ENCODE assay signal across 17 cellular contexts in genomic region chr2:45919711-45920111, GRCh38.
A peak's percentile ranks its signal among the peaks of the same experiment; 100 is the strongest.
DNase-seq lines count a peak whose midpoint lies in the region; ATAC-seq, FAIRE-seq and TF ChIP-seq lines count a peak whose summit lies in the region.
"Had no signal": no experiment of that assay in that cellular context is flagged by ENCODE, and none has a peak within 500 bp of the region (broad histone marks: within the 10 kb centered on the region; RNA-seq: fewer than 3 reads in every experiment).

No MANE protein-coding gene starts in this region.

- H3K27me3 ChIP-seq in keratinocyte (ENCODE audit: control insufficient read depth, extremely low read depth, insufficient read depth, low read length) = no peaks in the 10 kb centered on the region
- H3K27me3 ChIP-seq: gastrocnemius medialis had no signal

- no peak for TF ChIP-seq CTCF in keratinocyte (optimal IDR thresholded peaks at IDR 0.05 in 1 of 3, IDR thresholded peaks at IDR 0.05 in 1 of 3, conservative IDR thresholded peaks at IDR 0.05 in 1 of 3; ENCODE audit: extremely low read depth in 1 of 3, insufficient read depth in 2 of 3, low read length in 3 of 3)

- peaks cover 4% of the 10 kb centered on the region for H3K9me1 ChIP-seq in keratinocyte (ENCODE audit: control insufficient read depth, extremely low read depth, insufficient read depth, low read length)

- peak overlapping the region; percentile 77 for H3K4me2 ChIP-seq in keratinocyte (ENCODE audit: control insufficient read depth, extremely low read depth, insufficient read depth, low read depth, low read length)

- H3K9me3 ChIP-seq in keratinocyte (ENCODE audit: control insufficient read depth, low read depth, low read length) = no peaks in the 10 kb centered on the region
- H3K9me3 ChIP-seq: gastrocnemius medialis, thoracic aorta had no signal

- H3K4me3 ChIP-seq in GM08714 (ENCODE audit: low read length) (peak overlapping the region; percentile 7; the same call in 1 of the 2 replicates), keratinocyte (ENCODE audit: control insufficient read depth in 2 of 3, extremely low read depth in 1 of 3, insufficient read depth in 2 of 3, low read depth in 1 of 3, low read length in 3 of 3) (peak overlapping the region in 1 of 3 experiments; percentile 43)
- H3K4me3 ChIP-seq: gastrocnemius medialis, thoracic aorta had no signal

- dilution Hi-C loops in keratinocyte (cut with MboI; ENCODE audit: extremely low pct_ligation_motif_present, low sequenced_read_pairs) = no loop called here

- no peaks in the 10 kb centered on the region for H3K79me2 ChIP-seq in keratinocyte (ENCODE audit: control insufficient read depth, insufficient read depth, low read length)

- H3K27ac ChIP-seq in keratinocyte (ENCODE audit: control insufficient read depth, insufficient read depth, low read length) = peak overlapping the region; percentile 22
- H3K27ac ChIP-seq: gastrocnemius medialis, thoracic aorta, WERI-Rb-1 had no signal

- no peaks in the 10 kb centered on the region for H4K20me1 ChIP-seq in keratinocyte (ENCODE audit: control insufficient read depth, extremely low read depth, insufficient read depth, low read length)

- intact Hi-C loops in posterior cingulate gyrus (cut with DNase I) = no loop called here

- in situ Hi-C loops in KBM-7 (cut with MboI; ENCODE audit: low pct_unique_long_range_greater_than_20kb, low sequenced_read_pairs) = no loop called here

- H2AFZ ChIP-seq in keratinocyte (ENCODE audit: control insufficient read depth, low read length) = peak overlapping the region; percentile 78

- no peak overlapping the region for H3K9ac ChIP-seq in keratinocyte (ENCODE audit: control insufficient read depth, extremely low read depth, insufficient read depth, low read length)

- no peaks in the 10 kb centered on the region for H3K36me3 ChIP-seq in keratinocyte (ENCODE audit: control insufficient read depth in 2 of 2, extremely low read depth in 1 of 2, insufficient read depth in 2 of 2, low read length in 2 of 2)
- H3K36me3 ChIP-seq: gastrocnemius medialis, thoracic aorta, WERI-Rb-1 had no signal

- ATAC-seq in GM19467 (IDR thresholded peaks at IDR 0.05; ENCODE audit: unreplicated experiment) (peak; percentile 41), GM18861 (IDR thresholded peaks at IDR 0.05; ENCODE audit: unreplicated experiment) (no peak)
- ATAC-seq: effector memory CD8-positive, alpha-beta T cell; PC-3 had no signal

- DNase-seq in KBM-7 (peak; percentile 56), keratinocyte (ENCODE audit: low read depth, low spot score) (no peak), glomerular visceral epithelial cell (ENCODE audit: extremely low spot score) (no peak), posterior cingulate gyrus (no peak), amygdala (lab: John Stamatoyannopoulos, UW) (no peak)
- DNase-seq: effector memory CD8-positive, alpha-beta T cell; gastrocnemius medialis; H9; immature natural killer cell; NCI-H446; PC-3; SW 1271; WERI-Rb-1 had no signal

- peaks cover 20% of the 10 kb centered on the region for H3K4me1 ChIP-seq in keratinocyte (ENCODE audit: control insufficient read depth, extremely low read depth, insufficient read depth, low read length)

- FAIRE-seq in keratinocyte (lab: Jason Lieb, UNC) = peak; percentile 90
